ENCODE assay signal across 8 cellular contexts in the genomic region with DNA sequence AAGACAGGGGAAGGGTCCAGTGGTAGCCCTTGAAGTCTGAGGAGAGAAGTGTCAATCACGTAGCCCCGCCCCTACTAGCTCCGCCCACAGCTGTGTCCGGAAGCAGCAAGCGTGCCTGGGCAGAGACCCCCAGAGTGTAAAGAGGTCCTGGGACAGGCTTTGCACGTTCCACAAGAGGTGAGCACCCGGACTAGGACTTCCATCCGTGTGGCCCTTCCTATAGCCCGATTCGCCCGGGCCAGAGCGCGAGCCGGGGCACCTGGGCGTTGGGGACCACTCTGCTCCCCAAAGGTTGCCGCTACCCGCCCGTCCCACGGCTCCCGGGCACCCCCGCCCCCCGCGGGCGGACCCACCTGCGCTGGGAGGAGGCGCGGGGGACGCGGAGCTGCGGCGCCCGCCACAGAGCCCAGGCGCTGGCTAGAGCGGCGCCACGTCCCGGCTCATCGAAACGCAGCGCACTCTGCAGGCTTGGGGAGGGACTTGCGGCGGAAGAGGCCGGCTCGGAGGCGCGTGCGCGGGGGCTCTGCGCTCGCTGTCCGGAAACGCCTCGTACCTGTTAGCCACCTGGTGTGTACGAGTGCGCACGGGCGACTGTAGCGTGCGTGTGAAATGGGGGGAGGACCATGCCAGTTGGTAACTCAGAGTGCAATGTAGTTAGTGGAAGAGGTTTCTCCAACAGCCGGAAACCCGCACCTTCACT. TPM values are rescaled to one million over a fixed set of nuclear protein-coding genes. Genes with fewer than 3 reads are reported as not detected.
DNase-seq lines count a peak whose midpoint lies in the region; ATAC-seq and TF ChIP-seq lines count a peak whose summit lies in the region.

A gene with protein sequence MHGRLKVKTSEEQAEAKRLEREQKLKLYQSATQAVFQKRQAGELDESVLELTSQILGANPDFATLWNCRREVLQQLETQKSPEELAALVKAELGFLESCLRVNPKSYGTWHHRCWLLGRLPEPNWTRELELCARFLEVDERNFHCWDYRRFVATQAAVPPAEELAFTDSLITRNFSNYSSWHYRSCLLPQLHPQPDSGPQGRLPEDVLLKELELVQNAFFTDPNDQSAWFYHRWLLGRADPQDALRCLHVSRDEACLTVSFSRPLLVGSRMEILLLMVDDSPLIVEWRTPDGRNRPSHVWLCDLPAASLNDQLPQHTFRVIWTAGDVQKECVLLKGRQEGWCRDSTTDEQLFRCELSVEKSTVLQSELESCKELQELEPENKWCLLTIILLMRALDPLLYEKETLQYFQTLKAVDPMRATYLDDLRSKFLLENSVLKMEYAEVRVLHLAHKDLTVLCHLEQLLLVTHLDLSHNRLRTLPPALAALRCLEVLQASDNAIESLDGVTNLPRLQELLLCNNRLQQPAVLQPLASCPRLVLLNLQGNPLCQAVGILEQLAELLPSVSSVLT (minus strand): TSS at position 464 of the 700 bp plus-strand sequence. CDS start 482 bp downstream, outside the sequence.

- no peaks in the 10 kb centered on the region for H3K9me3 ChIP-seq in naive thymus-derived CD4-positive, alpha-beta T cell (ENCODE audit: control insufficient read depth in 2 of 3, low read length in 3 of 3)

- intact Hi-C loops in naive thymus-derived CD4-positive, alpha-beta T cell (cut with micrococcal nuclease): loop anchor here (1.0 to 5.0 kb wide), 21 partner anchors 8 to 950 kb away; a partner anchor contains a TSS

- ATAC-seq in GM21723 (IDR thresholded peaks at IDR 0.05; ENCODE audit: unreplicated experiment): peak; percentile 83
- ATAC-seq in activated T-cell treated with anti-CD3 and anti-CD28 coated beads, Interleukin-2, amount 50 U/mL, for 72 hours (replicated peaks in 1 of 2): peak; percentile 78 to 83
- peak; percentile 91 for ATAC-seq in naive thymus-derived CD4-positive, alpha-beta T cell
- peak; percentile 85 to 89 for ATAC-seq in stimulated activated naive B cell treated with anti-CD40 and anti-IgM and Interleukin-4, amounts not matched to agents 10 μg/mL and 1 μg/mL and 100 μg/mL, for 72 hours (replicated peaks)

- no peaks in the 10 kb centered on the region for H3K27me3 ChIP-seq in naive thymus-derived CD4-positive, alpha-beta T cell (ENCODE audit: control insufficient read depth in 2 of 2, insufficient read depth in 2 of 2, low read length in 2 of 2)

- POLR2A ChIA-PET in naive thymus-derived CD4-positive, alpha-beta T cell (lab: Charles Lee): interaction anchor here (0.6 to 4.8 kb wide), 27 partner anchors 8 to 166 kb away, joined by 3 to 87 read pairs (median 5); a partner anchor contains a TSS

- H3K4me3 Mint-ChIP-seq in activated T-cell treated with anti-CD3 and anti-CD28 coated beads, Interleukin-2, amount 50 U/mL, for 72 hours: peak within 1 kb of the TSS; percentile 75 to 83
- peak within 1 kb of the TSS; percentile 79 to 95 (median 92) for H3K4me3 Mint-ChIP-seq in naive thymus-derived CD4-positive, alpha-beta T cell
- peak within 1 kb of the TSS; percentile 93 to 95 for H3K4me3 Mint-ChIP-seq in stimulated activated naive B cell treated with anti-CD40 and anti-IgM and Interleukin-4, amounts not matched to agents 10 μg/mL and 1 μg/mL and 100 μg/mL, for 72 hours

- H3K27ac ChIP-seq in naive thymus-derived CD4-positive, alpha-beta T cell (ENCODE audit: low read depth, low read length): peak within 1 kb of the TSS; percentile 98

- peak within 1 kb of the TSS; percentile 80 for H3K4me3 ChIP-seq in naive thymus-derived CD4-positive, alpha-beta T cell (ENCODE audit: low read length)

- H3K27ac Mint-ChIP-seq in activated T-cell treated with anti-CD3 and anti-CD28 coated beads, Interleukin-2, amount 50 U/mL, for 72 hours: peak within 1 kb of the TSS; percentile 91
- peak within 1 kb of the TSS; percentile 93 to 100 (median 98) for H3K27ac Mint-ChIP-seq in naive thymus-derived CD4-positive, alpha-beta T cell
- H3K27ac Mint-ChIP-seq in stimulated activated naive B cell treated with anti-CD40 and anti-IgM and Interleukin-4, amounts not matched to agents 10 μg/mL and 1 μg/mL and 100 μg/mL, for 72 hours: peak within 1 kb of the TSS; percentile 92

- no peaks in the 10 kb centered on the region for H3K9me3 Mint-ChIP-seq in activated T-cell treated with anti-CD3 and anti-CD28 coated beads, Interleukin-2, amount 50 U/mL, for 72 hours
- no peaks in the 10 kb centered on the region for H3K9me3 Mint-ChIP-seq in naive thymus-derived CD4-positive, alpha-beta T cell
- no peaks in the 10 kb centered on the region for H3K9me3 Mint-ChIP-seq in stimulated activated naive B cell treated with anti-CD40 and anti-IgM and Interleukin-4, amounts not matched to agents 10 μg/mL and 1 μg/mL and 100 μg/mL, for 72 hours

- H3K27me3 Mint-ChIP-seq in activated T-cell treated with anti-CD3 and anti-CD28 coated beads, Interleukin-2, amount 50 U/mL, for 72 hours (ENCODE audit: low read depth): no peaks in the 10 kb centered on the region
- H3K27me3 Mint-ChIP-seq in naive thymus-derived CD4-positive, alpha-beta T cell: no peaks in the 10 kb centered on the region
- no peaks in the 10 kb centered on the region for H3K27me3 Mint-ChIP-seq in stimulated activated naive B cell treated with anti-CD40 and anti-IgM and Interleukin-4, amounts not matched to agents 10 μg/mL and 1 μg/mL and 100 μg/mL, for 72 hours

- CTCF ChIA-PET in naive thymus-derived CD4-positive, alpha-beta T cell (lab: Charles Lee): interaction anchor here (0.6 to 4.0 kb wide), 13 partner anchors 26 to 1342 kb away, joined by 3 to 24 read pairs (median 3); a partner anchor contains a TSS

- H3K36me3 ChIP-seq in naive thymus-derived CD4-positive, alpha-beta T cell (ENCODE audit: control insufficient read depth in 2 of 3, insufficient read depth in 3 of 3, low read length in 3 of 3): peaks cover 0 to 35% (median 0%) of the 10 kb centered on the region in 3 experiments

- peaks cover 53% of the 10 kb centered on the region for H3K4me1 Mint-ChIP-seq in activated T-cell treated with anti-CD3 and anti-CD28 coated beads, Interleukin-2, amount 50 U/mL, for 72 hours (ENCODE audit: low read depth)
- peaks cover 30 to 52% (median 46%) of the 10 kb centered on the region in 7 donors for H3K4me1 Mint-ChIP-seq in naive thymus-derived CD4-positive, alpha-beta T cell
- H3K4me1 Mint-ChIP-seq in stimulated activated naive B cell treated with anti-CD40 and anti-IgM and Interleukin-4, amounts not matched to agents 10 μg/mL and 1 μg/mL and 100 μg/mL, for 72 hours: peaks cover 35 to 49% of the 10 kb centered on the region in 2 donors

- peaks cover 17 to 23% of the 10 kb centered on the region in 2 donors for H3K4me1 ChIP-seq in naive thymus-derived CD4-positive, alpha-beta T cell (ENCODE audit: control insufficient read depth in 2 of 2, insufficient read depth in 2 of 2, low read length in 2 of 2)

- peak; percentile 91 for DNase-seq in DMS79 (lab: John Stamatoyannopoulos, UW)
- DNase-seq in KG1 (lab: John Stamatoyannopoulos, UW): peak; percentile 63
- peak; percentile 91 to 92 for DNase-seq in activated T-cell treated with anti-CD3 and anti-CD28 coated beads, Interleukin-2, amount 50 U/mL, for 72 hours
- peak; percentile 87 for DNase-seq in fibroblast of gingiva (ENCODE audit: low read depth)
- peak; percentile 87 to 97 (median 96) for DNase-seq in naive thymus-derived CD4-positive, alpha-beta T cell
- peak; percentile 89 for DNase-seq in stimulated activated naive B cell treated with anti-CD40 and anti-IgM and Interleukin-4, amounts not matched to agents 10 μg/mL and 1 μg/mL and 100 μg/mL, for 72 hours

- peaks cover 2 to 4% of the 10 kb centered on the region in 2 donors for H3K36me3 Mint-ChIP-seq in activated T-cell treated with anti-CD3 and anti-CD28 coated beads, Interleukin-2, amount 50 U/mL, for 72 hours (ENCODE audit: insufficient read depth in 2 of 2)
- peaks cover 6 to 19% (median 12%) of the 10 kb centered on the region in 5 donors for H3K36me3 Mint-ChIP-seq in naive thymus-derived CD4-positive, alpha-beta T cell
- H3K36me3 Mint-ChIP-seq in stimulated activated naive B cell treated with anti-CD40 and anti-IgM and Interleukin-4, amounts not matched to agents 10 μg/mL and 1 μg/mL and 100 μg/mL, for 72 hours: peaks cover 23 to 29% of the 10 kb centered on the region in 2 donors

TF ChIP-seq in PFSK-1, 5 proteins besides CTCF, POLR2A, EP300 and RAD21:
- TF ChIP-seq TAF1 (IDR thresholded peaks at IDR 0.05; ENCODE audit: borderline replicate concordance, insufficient read depth, low read length) (no peak), SIN3A (IDR thresholded peaks at IDR 0.05; ENCODE audit: borderline replicate concordance, insufficient read depth, low read length) (no peak), FOXP2 (optimal IDR thresholded peaks at IDR 0.05; ENCODE audit: borderline replicate concordance, extremely low read depth, extremely low read length, insufficient read depth) (peak; percentile 93)

RNA-seq across cellular contexts. Expression of the gene that starts here (rescaled TPM):
- polyA plus RNA-seq in PFSK-1 (2012; ENCODE audit: insufficient read length, low read depth): 27.9 TPM
- total RNA-seq in activated T-cell treated with anti-CD3 and anti-CD28 coated beads, Interleukin-2, amount 50 U/mL, for 72 hours: 10 to 100 TPM; 53.8 to 56.2 TPM
- 10 to 100 TPM; 49.7 to 76.5 (median 55.5) TPM for total RNA-seq in naive thymus-derived CD4-positive, alpha-beta T cell
- 10 to 100 TPM; 17.9 to 36.3 TPM for polyA plus RNA-seq in naive thymus-derived CD4-positive, alpha-beta T cell

Comparison
In these comparisons a context has a peak if more than half of its experiments do, and no peak if none do; other contexts are left out.
1. Peak in every context shown above with its lines: DNase-seq, ATAC-seq, H3K4me3 ChIP-seq and H3K27ac ChIP-seq.